Comparison of ENCODE assay signal across 8 cellular contexts in the genomic region with DNA sequence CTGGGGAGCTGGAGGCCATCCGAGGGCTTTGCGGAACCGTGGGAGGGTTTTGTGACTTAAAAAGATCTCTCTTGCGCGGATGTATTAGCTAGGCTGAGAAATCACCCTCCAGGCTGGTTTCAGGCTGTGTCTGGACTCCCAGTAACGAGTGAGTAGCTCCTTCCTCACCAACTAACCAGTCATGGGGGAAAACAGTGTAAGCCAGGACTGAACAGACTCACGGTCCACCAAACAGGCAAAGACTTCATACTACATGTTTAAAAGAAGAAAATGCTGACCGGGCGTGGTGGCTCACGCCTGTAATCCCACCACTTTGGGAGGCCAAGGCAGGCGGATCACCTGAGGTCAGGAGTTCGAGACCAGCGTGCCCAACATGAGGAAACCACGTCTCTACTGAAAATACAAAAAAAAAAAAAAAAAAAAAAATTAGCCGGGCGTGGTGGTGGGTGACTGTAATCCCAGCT. TPM values are rescaled to one million over a fixed set of nuclear protein-coding genes. Genes with fewer than 3 reads are reported as not detected.
DNase-seq lines count a peak whose midpoint lies in the region; ATAC-seq and TF ChIP-seq lines count a peak whose summit lies in the region.

No MANE protein-coding gene starts in this region.

- DNase-seq in CD14-positive monocyte (ENCODE audit: low spot score) (no peak), NB4 (ENCODE audit: low read depth) (no peak), SW 1271 (lab: John Stamatoyannopoulos, UW) (no peak)
- DNase-seq in effector memory CD4-positive, alpha-beta T cell: no peak

- peaks cover 33% of the 10 kb centered on the region for H3K4me1 Mint-ChIP-seq in CD14-positive monocyte
- H3K4me1 Mint-ChIP-seq in nephron: peaks cover 22% of the 10 kb centered on the region

- TF ChIP-seq CTCF in CD14-positive monocyte (IDR thresholded peaks at IDR 0.05): no peak
- TF ChIP-seq CTCF in NB4 (IDR thresholded peaks at IDR 0.05; ENCODE audit: low read depth, low read length): no peak
- TF ChIP-seq CTCF in nephron (IDR thresholded peaks at IDR 0.05; ENCODE audit: unreplicated experiment in 3 of 3): no peak

- H3K9me3 Mint-ChIP-seq in CD14-positive monocyte (no peaks in the 10 kb centered on the region), nephron (no peaks in the 10 kb centered on the region)

- intact Hi-C loops in CD14-positive monocyte (cut with micrococcal nuclease): no loop called here

- peaks cover 13% of the 10 kb centered on the region for H3K36me3 ChIP-seq in effector memory CD4-positive, alpha-beta T cell (ENCODE audit: control insufficient read depth, insufficient read depth, low read length)

- no peaks in the 10 kb centered on the region for H3K9me3 ChIP-seq in effector memory CD4-positive, alpha-beta T cell (ENCODE audit: control insufficient read depth, low read length)

- H3K4me3 Mint-ChIP-seq in CD14-positive monocyte (peak overlapping the region; percentile 99), nephron (peak overlapping the region; percentile 98 to 100 (median 99))

- no peaks in the 10 kb centered on the region for H3K27me3 ChIP-seq in effector memory CD4-positive, alpha-beta T cell (replicated peaks; ENCODE audit: control insufficient read depth, insufficient read depth, low read length, poor library complexity, severe bottlenecking)

- ATAC-seq in HG02970 (IDR thresholded peaks at IDR 0.05; ENCODE audit: low FRiP score, unreplicated experiment): no peak
- ATAC-seq in GM21825 (IDR thresholded peaks at IDR 0.05; ENCODE audit: unreplicated experiment): no peak
- ATAC-seq in GM18520 (IDR thresholded peaks at IDR 0.05; ENCODE audit: unreplicated experiment): no peak

- H3K36me3 Mint-ChIP-seq in CD14-positive monocyte (peaks cover 15 to 35% of the 10 kb centered on the region in 2 donors), nephron (ENCODE audit: low read depth) (peaks cover under 1% of the 10 kb centered on the region)

- H3K4me1 ChIP-seq in effector memory CD4-positive, alpha-beta T cell (ENCODE audit: control insufficient read depth, insufficient read depth, low read length, poor library complexity, severe bottlenecking): peaks cover 9% of the 10 kb centered on the region

- H3K27ac Mint-ChIP-seq in CD14-positive monocyte (peak overlapping the region; percentile 98 to 100 (median 100)), nephron (peak overlapping the region; percentile 87 to 97 (median 93))

- peak overlapping the region; percentile 92 for H3K27ac ChIP-seq in effector memory CD4-positive, alpha-beta T cell (ENCODE audit: insufficient read depth, low read length, poor library complexity, severe bottlenecking)

- no peak for TF ChIP-seq POLR2A in NB4 (IDR thresholded peaks at IDR 0.05; ENCODE audit: extremely low read depth, insufficient read length)

- H3K27me3 Mint-ChIP-seq in CD14-positive monocyte (ENCODE audit: low read depth in 3 of 3) (no peaks in the 10 kb centered on the region), nephron (ENCODE audit: low read depth) (no peaks in the 10 kb centered on the region)

- peak overlapping the region; percentile 83 for H3K4me3 ChIP-seq in NB4 (ENCODE audit: low read depth, low read length)
- H3K4me3 ChIP-seq in effector memory CD4-positive, alpha-beta T cell (ENCODE audit: insufficient read depth, low read depth, low read length, poor library complexity, severe bottlenecking): peak overlapping the region; percentile 72

RNA-seq across cellular contexts. Expression of gene AP5Z1, which starts 0.8 kb away (rescaled TPM):
- 10 to 100 TPM; 30.8 to 33.8 TPM for polyA plus RNA-seq in CD14-positive monocyte
